1 cellular context compared by ENCODE assay signal in the genomic region with DNA sequence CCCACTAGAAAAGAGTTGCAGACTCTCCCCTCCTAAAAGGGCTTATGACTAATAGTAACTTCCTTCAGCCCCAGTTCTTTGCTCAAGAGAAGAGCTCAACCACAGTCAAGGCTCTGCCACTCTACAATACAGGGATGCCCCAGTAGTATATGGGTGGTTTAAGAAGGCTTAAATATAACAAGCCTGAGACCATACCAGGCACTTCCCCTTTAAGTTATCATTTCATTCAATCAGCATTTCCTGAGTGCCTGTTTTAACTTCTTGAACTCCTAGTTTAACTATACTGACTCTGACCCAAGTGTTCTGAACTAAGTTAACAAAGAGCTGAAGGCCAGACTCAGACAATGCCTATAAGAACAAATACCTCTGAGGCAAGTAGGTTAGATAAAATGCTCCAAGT.
TF ChIP-seq lines count a peak whose summit lies in the region.

No MANE protein-coding gene starts in this region.

TF ChIP-seq in GM23338, 12 proteins besides CTCF, POLR2A, EP300 and RAD21 (continued from another document):
- TF ChIP-seq, protein P1, sequence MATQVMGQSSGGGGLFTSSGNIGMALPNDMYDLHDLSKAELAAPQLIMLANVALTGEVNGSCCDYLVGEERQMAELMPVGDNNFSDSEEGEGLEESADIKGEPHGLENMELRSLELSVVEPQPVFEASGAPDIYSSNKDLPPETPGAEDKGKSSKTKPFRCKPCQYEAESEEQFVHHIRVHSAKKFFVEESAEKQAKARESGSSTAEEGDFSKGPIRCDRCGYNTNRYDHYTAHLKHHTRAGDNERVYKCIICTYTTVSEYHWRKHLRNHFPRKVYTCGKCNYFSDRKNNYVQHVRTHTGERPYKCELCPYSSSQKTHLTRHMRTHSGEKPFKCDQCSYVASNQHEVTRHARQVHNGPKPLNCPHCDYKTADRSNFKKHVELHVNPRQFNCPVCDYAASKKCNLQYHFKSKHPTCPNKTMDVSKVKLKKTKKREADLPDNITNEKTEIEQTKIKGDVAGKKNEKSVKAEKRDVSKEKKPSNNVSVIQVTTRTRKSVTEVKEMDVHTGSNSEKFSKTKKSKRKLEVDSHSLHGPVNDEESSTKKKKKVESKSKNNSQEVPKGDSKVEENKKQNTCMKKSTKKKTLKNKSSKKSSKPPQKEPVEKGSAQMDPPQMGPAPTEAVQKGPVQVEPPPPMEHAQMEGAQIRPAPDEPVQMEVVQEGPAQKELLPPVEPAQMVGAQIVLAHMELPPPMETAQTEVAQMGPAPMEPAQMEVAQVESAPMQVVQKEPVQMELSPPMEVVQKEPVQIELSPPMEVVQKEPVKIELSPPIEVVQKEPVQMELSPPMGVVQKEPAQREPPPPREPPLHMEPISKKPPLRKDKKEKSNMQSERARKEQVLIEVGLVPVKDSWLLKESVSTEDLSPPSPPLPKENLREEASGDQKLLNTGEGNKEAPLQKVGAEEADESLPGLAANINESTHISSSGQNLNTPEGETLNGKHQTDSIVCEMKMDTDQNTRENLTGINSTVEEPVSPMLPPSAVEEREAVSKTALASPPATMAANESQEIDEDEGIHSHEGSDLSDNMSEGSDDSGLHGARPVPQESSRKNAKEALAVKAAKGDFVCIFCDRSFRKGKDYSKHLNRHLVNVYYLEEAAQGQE (IDR thresholded peaks at IDR 0.05; ENCODE audit: unreplicated experiment), result no peak
- TF ChIP-seq NANOG (IDR thresholded peaks at IDR 0.05; ENCODE audit: borderline replicate concordance) (no peak), JUNB (IDR thresholded peaks at IDR 0.05; ENCODE audit: unreplicated experiment) (no peak), EZH2 (IDR thresholded peaks at IDR 0.05; ENCODE audit: low read depth, unreplicated experiment) (no peak), POLR2AphosphoS5 (IDR thresholded peaks at IDR 0.05; ENCODE audit: low read depth) (no peak), ZNF331 (CRISPR knock-in tag; IDR thresholded peaks at IDR 0.05; ENCODE audit: low read depth) (no peak), ZNF114 (CRISPR knock-in tag; IDR thresholded peaks at IDR 0.05) (no peak), EZH2phosphoT487 (IDR thresholded peaks at IDR 0.05; ENCODE audit: unreplicated experiment) (no peak), CREB1 (CRISPR knock-in tag; IDR thresholded peaks at IDR 0.05; ENCODE audit: low read depth) (no peak)
- TF ChIP-seq, protein P2, sequence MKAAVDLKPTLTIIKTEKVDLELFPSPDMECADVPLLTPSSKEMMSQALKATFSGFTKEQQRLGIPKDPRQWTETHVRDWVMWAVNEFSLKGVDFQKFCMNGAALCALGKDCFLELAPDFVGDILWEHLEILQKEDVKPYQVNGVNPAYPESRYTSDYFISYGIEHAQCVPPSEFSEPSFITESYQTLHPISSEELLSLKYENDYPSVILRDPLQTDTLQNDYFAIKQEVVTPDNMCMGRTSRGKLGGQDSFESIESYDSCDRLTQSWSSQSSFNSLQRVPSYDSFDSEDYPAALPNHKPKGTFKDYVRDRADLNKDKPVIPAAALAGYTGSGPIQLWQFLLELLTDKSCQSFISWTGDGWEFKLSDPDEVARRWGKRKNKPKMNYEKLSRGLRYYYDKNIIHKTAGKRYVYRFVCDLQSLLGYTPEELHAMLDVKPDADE (IDR thresholded peaks at IDR 0.05), result no peak
- TF ChIP-seq, protein P3, sequence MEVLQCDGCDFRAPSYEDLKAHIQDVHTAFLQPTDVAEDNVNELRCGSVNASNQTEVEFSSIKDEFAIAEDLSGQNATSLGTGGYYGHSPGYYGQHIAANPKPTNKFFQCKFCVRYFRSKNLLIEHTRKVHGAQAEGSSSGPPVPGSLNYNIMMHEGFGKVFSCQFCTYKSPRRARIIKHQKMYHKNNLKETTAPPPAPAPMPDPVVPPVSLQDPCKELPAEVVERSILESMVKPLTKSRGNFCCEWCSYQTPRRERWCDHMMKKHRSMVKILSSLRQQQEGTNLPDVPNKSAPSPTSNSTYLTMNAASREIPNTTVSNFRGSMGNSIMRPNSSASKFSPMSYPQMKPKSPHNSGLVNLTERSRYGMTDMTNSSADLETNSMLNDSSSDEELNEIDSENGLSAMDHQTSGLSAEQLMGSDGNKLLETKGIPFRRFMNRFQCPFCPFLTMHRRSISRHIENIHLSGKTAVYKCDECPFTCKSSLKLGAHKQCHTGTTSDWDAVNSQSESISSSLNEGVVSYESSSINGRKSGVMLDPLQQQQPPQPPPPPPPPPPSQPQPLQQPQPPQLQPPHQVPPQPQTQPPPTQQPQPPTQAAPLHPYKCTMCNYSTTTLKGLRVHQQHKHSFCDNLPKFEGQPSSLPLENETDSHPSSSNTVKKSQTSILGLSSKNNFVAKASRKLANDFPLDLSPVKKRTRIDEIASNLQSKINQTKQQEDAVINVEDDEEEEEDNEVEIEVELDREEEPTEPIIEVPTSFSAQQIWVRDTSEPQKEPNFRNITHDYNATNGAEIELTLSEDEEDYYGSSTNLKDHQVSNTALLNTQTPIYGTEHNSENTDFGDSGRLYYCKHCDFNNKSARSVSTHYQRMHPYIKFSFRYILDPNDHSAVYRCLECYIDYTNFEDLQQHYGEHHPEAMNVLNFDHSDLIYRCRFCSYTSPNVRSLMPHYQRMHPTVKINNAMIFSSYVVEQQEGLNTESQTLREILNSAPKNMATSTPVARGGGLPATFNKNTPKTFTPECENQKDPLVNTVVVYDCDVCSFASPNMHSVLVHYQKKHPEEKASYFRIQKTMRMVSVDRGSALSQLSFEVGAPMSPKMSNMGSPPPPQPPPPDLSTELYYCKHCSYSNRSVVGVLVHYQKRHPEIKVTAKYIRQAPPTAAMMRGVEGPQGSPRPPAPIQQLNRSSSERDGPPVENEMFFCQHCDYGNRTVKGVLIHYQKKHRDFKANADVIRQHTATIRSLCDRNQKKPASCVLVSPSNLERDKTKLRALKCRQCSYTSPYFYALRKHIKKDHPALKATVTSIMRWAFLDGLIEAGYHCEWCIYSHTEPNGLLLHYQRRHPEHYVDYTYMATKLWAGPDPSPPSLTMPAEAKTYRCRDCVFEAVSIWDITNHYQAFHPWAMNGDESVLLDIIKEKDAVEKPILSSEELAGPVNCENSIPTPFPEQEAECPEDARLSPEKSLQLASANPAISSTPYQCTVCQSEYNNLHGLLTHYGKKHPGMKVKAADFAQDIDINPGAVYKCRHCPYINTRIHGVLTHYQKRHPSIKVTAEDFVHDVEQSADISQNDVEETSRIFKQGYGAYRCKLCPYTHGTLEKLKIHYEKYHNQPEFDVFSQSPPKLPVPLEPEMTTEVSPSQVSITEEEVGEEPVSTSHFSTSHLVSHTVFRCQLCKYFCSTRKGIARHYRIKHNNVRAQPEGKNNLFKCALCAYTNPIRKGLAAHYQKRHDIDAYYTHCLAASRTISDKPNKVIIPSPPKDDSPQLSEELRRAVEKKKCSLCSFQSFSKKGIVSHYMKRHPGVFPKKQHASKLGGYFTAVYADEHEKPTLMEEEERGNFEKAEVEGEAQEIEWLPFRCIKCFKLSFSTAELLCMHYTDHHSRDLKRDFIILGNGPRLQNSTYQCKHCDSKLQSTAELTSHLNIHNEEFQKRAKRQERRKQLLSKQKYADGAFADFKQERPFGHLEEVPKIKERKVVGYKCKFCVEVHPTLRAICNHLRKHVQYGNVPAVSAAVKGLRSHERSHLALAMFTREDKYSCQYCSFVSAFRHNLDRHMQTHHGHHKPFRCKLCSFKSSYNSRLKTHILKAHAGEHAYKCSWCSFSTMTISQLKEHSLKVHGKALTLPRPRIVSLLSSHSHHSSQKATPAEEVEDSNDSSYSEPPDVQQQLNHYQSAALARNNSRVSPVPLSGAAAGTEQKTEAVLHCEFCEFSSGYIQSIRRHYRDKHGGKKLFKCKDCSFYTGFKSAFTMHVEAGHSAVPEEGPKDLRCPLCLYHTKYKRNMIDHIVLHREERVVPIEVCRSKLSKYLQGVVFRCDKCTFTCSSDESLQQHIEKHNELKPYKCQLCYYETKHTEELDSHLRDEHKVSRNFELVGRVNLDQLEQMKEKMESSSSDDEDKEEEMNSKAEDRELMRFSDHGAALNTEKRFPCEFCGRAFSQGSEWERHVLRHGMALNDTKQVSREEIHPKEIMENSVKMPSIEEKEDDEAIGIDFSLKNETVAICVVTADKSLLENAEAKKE (CRISPR knock-in tag; IDR thresholded peaks at IDR 0.05), result no peak
